ENCODE assay signal across 24 cellular contexts in the genomic region with DNA sequence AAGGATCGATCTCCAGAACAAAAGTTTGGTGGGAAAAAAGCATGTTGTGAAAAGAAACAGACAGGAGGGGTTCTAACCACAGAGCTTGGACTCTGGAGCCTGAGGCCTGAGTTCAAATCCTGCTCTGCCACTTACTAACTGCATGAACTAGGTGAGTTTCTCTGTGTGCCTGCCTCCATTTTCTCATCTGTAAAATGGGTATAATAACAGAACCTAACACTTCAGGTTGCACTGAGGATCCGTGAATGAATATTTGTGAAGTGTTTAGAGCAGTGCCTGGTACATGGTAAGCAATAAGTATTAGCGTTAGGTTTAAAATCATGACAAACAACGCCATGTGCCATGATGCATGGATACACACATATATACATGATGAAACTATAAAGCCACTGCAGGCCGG. TPM values are rescaled to one million over a fixed set of nuclear protein-coding genes. Genes with fewer than 3 reads are reported as not detected.
DNase-seq lines count a peak whose midpoint lies in the region; ATAC-seq, FAIRE-seq and TF ChIP-seq lines count a peak whose summit lies in the region.
"Had no signal": no experiment of that assay in that cellular context is flagged by ENCODE, and none has a peak within 500 bp of the region (broad histone marks: within the 10 kb centered on the region; RNA-seq: fewer than 3 reads in every experiment).

No MANE protein-coding gene starts in this region.

- 45% methylated on average over 5 of the region's 5 CpGs for WGBS in HepG2 (ENCODE audit: low lambda C conversion rate)
- WGBS in right lobe of liver (ENCODE audit: insufficient coverage, low coverage, low lambda C conversion rate, missing lambda C conversion rate), result 90% methylated on average over 5 of the region's 5 CpGs
- WGBS in K562 (ENCODE audit: insufficient coverage, low coverage, missing lambda C conversion rate), result 29% methylated on average over 5 of the region's 5 CpGs
- 90 to 100% methylated on average over 2 to 5 of the region's 5 CpGs for WGBS in endodermal cell (ENCODE audit: insufficient coverage in 1 of 2, insufficient read length in 1 of 2), 2 experiments
- WGBS in testis, 2 donors, result 96 to 97% methylated on average over 5 of the region's 5 CpGs

- H3K9me3 Mint-ChIP-seq in endodermal cell, result no peaks in the 10 kb centered on the region
- H3K9me3 Mint-ChIP-seq: CD4-positive, alpha-beta T cell; CD8-positive, alpha-beta T cell had no signal

- no peak overlapping the region for H3K27ac Mint-ChIP-seq in endodermal cell
- H3K27ac Mint-ChIP-seq: B cell; CD4-positive, alpha-beta T cell; CD8-positive, alpha-beta T cell had no signal

- CTCF ChIA-PET in HepG2 (lab: Yijun Ruan, JAX; ENCODE audit: low intra/inter-chr PET ratio, low total read pairs), result no interaction called here
- CTCF ChIA-PET in K562 (lab: Yijun Ruan, JAX; ENCODE audit: low intra/inter-chr PET ratio), result no interaction called here

- no peak overlapping the region for H3K4me3 Mint-ChIP-seq in endodermal cell
- H3K4me3 Mint-ChIP-seq: B cell; CD4-positive, alpha-beta T cell; CD8-positive, alpha-beta T cell had no signal

- TF ChIP-seq CTCF in HepG2 (CRISPR knock-in tag; IDR thresholded peaks at IDR 0.05) (no peak), right lobe of liver (IDR thresholded peaks at IDR 0.05) (no peak), K562 (IDR thresholded peaks at IDR 0.05 in 2 of 3, conservative IDR thresholded peaks at IDR 0.05 in 1 of 3; ENCODE audit: insufficient read depth in 2 of 3, low read depth in 1 of 3, low read length in 3 of 3) (no peak), endodermal cell (conservative IDR thresholded peaks at IDR 0.05) (no peak), testis (IDR thresholded peaks at IDR 0.05) (no peak)

- no peaks in the 10 kb centered on the region for H4K20me1 ChIP-seq in HepG2 (ENCODE audit: insufficient read depth, low read length)
- H4K20me1 ChIP-seq in K562 (replicated peaks; ENCODE audit: control insufficient read depth, insufficient read depth, low read length), result no peaks in the 10 kb centered on the region
- H4K20me1 ChIP-seq: BLaER1 treated with 17β-estradiol and CSF1 and Interleukin-3, amounts not matched to agents 10 nM and 100 nM had no signal

- intact Hi-C loops in HepG2 (cut with micrococcal nuclease; ENCODE audit: unreplicated experiment), result no loop called here
- intact Hi-C loops in right lobe of liver (cut with DNase I), result no loop called here
- intact Hi-C loops in K562 (cut with micrococcal nuclease), result no loop called here
- intact Hi-C loops in testis (cut with DNase I; ENCODE audit: low total_unique reads), result no loop called here

- in situ Hi-C loops in HepG2 (cut with HindIII; ENCODE audit: extremely low pct_ligation_motif_present, low pct_unique_long_range_greater_than_20kb) (no loop called here), K562 (cut with MboI) (no loop called here)

- no peak for DNase-seq in HepG2 (ENCODE audit: low spot score)
- DNase-seq in right lobe of liver, result no peak
- DNase-seq in K562 (ENCODE audit: extremely low read depth in 1 of 4, low spot score in 3 of 4), result no peak
- DNase-seq in endodermal cell, result peak; percentile 10
- DNase-seq in testis, result peak; percentile 4
- DNase-seq in NAMALWA (ENCODE audit: low spot score), result no peak
- DNase-seq in GM19239 (ENCODE audit: insufficient read length, low spot score), result no peak
- DNase-seq: AML-193; Calu3; CD4-positive, alpha-beta T cell; CD8-positive, alpha-beta T cell; DMS79 treated with DMSO at 0.1 percent for 48 hours had no signal

- no peak for TF ChIP-seq EP300 in HepG2 (IDR thresholded peaks at IDR 0.05; ENCODE audit: low read depth in 2 of 2, low read length in 2 of 2)
- no peak for TF ChIP-seq EP300 in HepG2 (CRISPR knock-in tag; IDR thresholded peaks at IDR 0.05; ENCODE audit: borderline replicate concordance)
- no peak for TF ChIP-seq EP300 in K562 (IDR thresholded peaks at IDR 0.05; ENCODE audit: low read length)

- H3K4me1 Mint-ChIP-seq in endodermal cell, result peaks cover 6% of the 10 kb centered on the region
- H3K4me1 Mint-ChIP-seq: B cell had no signal

- H3K79me2 ChIP-seq in HepG2 (ENCODE audit: insufficient read depth, low read length) (no peaks in the 10 kb centered on the region), K562 (ENCODE audit: control insufficient read depth, insufficient read depth, low read length) (no peaks in the 10 kb centered on the region)

- H3K9me3 ChIP-seq in HepG2 (ENCODE audit: low read length) (no peaks in the 10 kb centered on the region), right lobe of liver (no peaks in the 10 kb centered on the region), K562 (replicated peaks; ENCODE audit: control insufficient read depth, insufficient read depth, low read depth, low read length) (no peaks in the 10 kb centered on the region), endodermal cell (ENCODE audit: control insufficient read depth, low read length) (no peaks in the 10 kb centered on the region), testis (no peaks in the 10 kb centered on the region)
- H3K9me3 ChIP-seq: A549; BLaER1 treated with 17β-estradiol and CSF1 and Interleukin-3, amounts not matched to agents 10 nM and 100 nM; Caco-2 had no signal

- H3K27ac ChIP-seq in HepG2 (ENCODE audit: extremely low read length, insufficient read depth, low read length) (no peak overlapping the region), right lobe of liver (no peak overlapping the region), K562 (ENCODE audit: extremely low read depth, low read depth, low read length) (no peak overlapping the region), endodermal cell (ENCODE audit: low read depth, low read length) (no peak overlapping the region), testis (no peak overlapping the region)
- H3K27ac ChIP-seq: 22Rv1; A549; BLaER1 treated with 17β-estradiol and CSF1 and Interleukin-3, amounts not matched to agents 10 nM and 100 nM; C4-2B had no signal

- H3K36me3 Mint-ChIP-seq in endodermal cell (ENCODE audit: low read depth), result no peaks in the 10 kb centered on the region
- H3K36me3 Mint-ChIP-seq: CD8-positive, alpha-beta T cell had no signal

- TF ChIP-seq POLR2A in HepG2 (IDR thresholded peaks at IDR 0.05; ENCODE audit: insufficient read depth in 1 of 2, low read depth in 2 of 2, low read length in 2 of 2), result no peak
- no peak for TF ChIP-seq POLR2A in right lobe of liver (IDR thresholded peaks at IDR 0.05)
- no peak for TF ChIP-seq POLR2A in K562 (conservative IDR thresholded peaks at IDR 0.05)
- no peak for TF ChIP-seq POLR2A in testis (IDR thresholded peaks at IDR 0.05)

- no TSS peak for BruUV-seq in HepG2 (replicated peaks; lab: Mats Ljungman, UMichigan)
- no TSS peak for BruUV-seq in K562 (replicated peaks; lab: Mats Ljungman, UMichigan)

- no peak for TF ChIP-seq RAD21 in HepG2 (CRISPR knock-in tag; IDR thresholded peaks at IDR 0.05)
- TF ChIP-seq RAD21 in K562 (CRISPR knock-in tag; conservative IDR thresholded peaks at IDR 0.05 in 1 of 2, IDR thresholded peaks at IDR 0.05 in 1 of 2), result no peak

- H3K4me2 ChIP-seq in HepG2 (ENCODE audit: low read depth, low read length) (no peak overlapping the region), K562 (ENCODE audit: insufficient read depth, low read length) (no peak overlapping the region)
- H3K4me2 ChIP-seq: A549; BLaER1 treated with 17β-estradiol and CSF1 and Interleukin-3, amounts not matched to agents 10 nM and 100 nM had no signal

- no peak overlapping the region for H2AFZ ChIP-seq in HepG2 (ENCODE audit: low read length)
- no peak overlapping the region for H2AFZ ChIP-seq in K562 (ENCODE audit: low read depth, low read length)

- no peaks in the 10 kb centered on the region for H3K9me1 ChIP-seq in K562 (ENCODE audit: control insufficient read depth, insufficient read depth, low read length)

- H3K9ac ChIP-seq in HepG2 (ENCODE audit: insufficient read depth, low read depth, low read length) (no peak overlapping the region), K562 (ENCODE audit: insufficient read depth in 1 of 2, low read depth in 2 of 2, low read length in 2 of 2) (no peak overlapping the region), endodermal cell (ENCODE audit: extremely low read depth, low read length, poor library complexity, severe bottlenecking) (no peak overlapping the region)
- H3K9ac ChIP-seq: BLaER1 treated with 17β-estradiol and CSF1 and Interleukin-3, amounts not matched to agents 10 nM and 100 nM had no signal

- H3K4me1 ChIP-seq in HepG2 (ENCODE audit: insufficient read depth, low read length), result no peaks in the 10 kb centered on the region
- H3K4me1 ChIP-seq in right lobe of liver, result no peaks in the 10 kb centered on the region
- no peaks in the 10 kb centered on the region; a peak in 2 of 5 replicates for H3K4me1 ChIP-seq in K562 (replicated peaks in 1 of 2; ENCODE audit: control insufficient read depth in 2 of 2, insufficient read depth in 2 of 2, low read length in 2 of 2)
- no peaks in the 10 kb centered on the region for H3K4me1 ChIP-seq in endodermal cell (ENCODE audit: control insufficient read depth, insufficient read depth, low read length)
- no peaks in the 10 kb centered on the region for H3K4me1 ChIP-seq in testis
- H3K4me1 ChIP-seq: A549, Caco-2 had no signal

- POLR2A ChIA-PET in HepG2 (lab: Yijun Ruan, JAX), result no interaction called here
- POLR2A ChIA-PET in K562 (lab: Yijun Ruan, JAX), result interaction anchor here (0.9 kb wide), 1 partner anchor 12 kb away, joined by 3 read pairs; no protein-coding TSS in a partner anchor

- no peak for ATAC-seq in HepG2
- no peak for ATAC-seq in right lobe of liver
- ATAC-seq in K562, result no peak
- no peak for ATAC-seq in HG03025 (IDR thresholded peaks at IDR 0.05; ENCODE audit: low FRiP score, unreplicated experiment)
- ATAC-seq: A549; CD8-positive, alpha-beta T cell; GM12878 had no signal

- no peak for FAIRE-seq in HepG2 (lab: Jason Lieb, UNC)
- FAIRE-seq in K562 (lab: Jason Lieb, UNC), result no peak
- FAIRE-seq in GM19239 (lab: Jason Lieb, UNC), result no peak
- FAIRE-seq: A549, D721Med, G401.6, GM12878, GM12892, GM18507 had no signal

- H3K27me3 ChIP-seq in HepG2 (ENCODE audit: control insufficient read depth in 1 of 2, insufficient read depth in 2 of 2, low read length in 2 of 2) (peaks cover 0 to 24% of the 10 kb centered on the region in 2 experiments; a peak in 3 of 5 replicates), right lobe of liver (no peaks in the 10 kb centered on the region), K562 (ENCODE audit: control insufficient read depth in 2 of 2, insufficient read depth in 2 of 2, low read length in 2 of 2) (peaks cover 2 to 21% of the 10 kb centered on the region in 2 experiments; a peak in 2 of 5 replicates), endodermal cell (ENCODE audit: control insufficient read depth, insufficient read depth, low read length, poor library complexity, severe bottlenecking) (no peaks in the 10 kb centered on the region), testis (no peaks in the 10 kb centered on the region)
- H3K27me3 ChIP-seq: BLaER1 treated with 17β-estradiol and CSF1 and Interleukin-3, amounts not matched to agents 10 nM and 100 nM had no signal

- no peaks in the 10 kb centered on the region for H3K36me3 ChIP-seq in HepG2 (replicated peaks in 1 of 2; ENCODE audit: control insufficient read depth in 1 of 2, insufficient read depth in 2 of 2, low read length in 2 of 2)
- no peaks in the 10 kb centered on the region for H3K36me3 ChIP-seq in right lobe of liver
- H3K36me3 ChIP-seq in K562 (ENCODE audit: control insufficient read depth, insufficient read depth, low read length), result no peaks in the 10 kb centered on the region
- no peaks in the 10 kb centered on the region for H3K36me3 ChIP-seq in endodermal cell (ENCODE audit: control insufficient read depth, insufficient read depth, low read length)
- H3K36me3 ChIP-seq in testis (ENCODE audit: low read depth, missing control alignments), result no peaks in the 10 kb centered on the region
- H3K36me3 ChIP-seq: BLaER1 treated with 17β-estradiol and CSF1 and Interleukin-3, amounts not matched to agents 10 nM and 100 nM had no signal

- H3K4me3 ChIP-seq in HepG2 (replicated peaks in 1 of 3; ENCODE audit: insufficient read depth in 1 of 3, low read depth in 2 of 3, low read length in 3 of 3) (no peak overlapping the region), right lobe of liver (no peak overlapping the region), K562 (no peak overlapping the region), endodermal cell (ENCODE audit: low read length) (no peak overlapping the region), testis (no peak overlapping the region)
- H3K4me3 ChIP-seq: A549; BLaER1 treated with 17β-estradiol and CSF1 and Interleukin-3, amounts not matched to agents 10 nM and 100 nM; GM12878 had no signal

- no peaks in the 10 kb centered on the region for H3K27me3 Mint-ChIP-seq in endodermal cell (ENCODE audit: insufficient read depth)
- H3K27me3 Mint-ChIP-seq: B cell; CD4-positive, alpha-beta T cell had no signal

RNA-seq across cellular contexts. Expression of a gene that starts 36.6 kb away (rescaled TPM):
- total RNA-seq in HepG2 (2016; rRNA removed; fragmentation: Illumina TruSeq; extraction: Trizol) (not detected in 2 replicates), right lobe of liver (not detected), K562 (2014; rRNA removed) (not detected in 2 replicates), K562 (2014; rRNA removed; fragmentation: Illumina TruSeq; extraction: Trizol) (not detected in 2 replicates), K562 (2015; rRNA removed; fragmentation: Illumina TruSeq; extraction: Trizol) (not detected in 2 replicates), K562 (2021) (not detected in 2 replicates), endodermal cell (under 1 TPM; 0.29 to 0.51 TPM), testis (10 to 100 TPM in 1 of 2 donors, 1 to 10 TPM in 1; 8.7 to 19.1 TPM)
- total RNA-seq in HepG2 (2016; cell fraction: cytosol; rRNA removed; fragmentation: Illumina TruSeq; extraction: Trizol; ENCODE audit: low read depth), result not detected in 2 replicates
- not detected in 2 replicates for total RNA-seq in HepG2 (2016; cell fraction: insoluble cytoplasmic fraction; rRNA removed; fragmentation: Illumina TruSeq; extraction: Trizol)
- not detected in 2 replicates for total RNA-seq in HepG2 (2016; cell fraction: membrane; rRNA removed; fragmentation: Illumina TruSeq; extraction: Trizol)
- total RNA-seq in HepG2 (2016; cell fraction: nucleus; rRNA removed; fragmentation: Illumina TruSeq; extraction: Trizol), result not detected in 2 replicates
- polyA plus RNA-seq in HepG2 (2011; rRNA removed) (0.05 TPM in 1 of 2 replicates, not detected in the other), K562 (2011; rRNA removed) (not detected in 2 replicates), K562 (2014; fragmentation: Illumina TruSeq; extraction: Trizol) (not detected in 2 replicates), K562 (2014; fragmentation: Nextera tagmentation; extraction: Ambion mirVana) (under 1 TPM in 1 of 2 experiments, not detected in 1; 0.06 TPM), K562 (2014; rRNA removed) (0.07 TPM in 1 of 2 replicates, not detected in the other), testis (ENCODE audit: insufficient read depth, low read depth, low replicate concordance) (32.7 TPM)
- polyA plus RNA-seq in HepG2 (2011; cell fraction: cytosol; rRNA removed), result not detected in 2 replicates
- 0.14 TPM in 1 of 2 replicates, not detected in the other for polyA plus RNA-seq in HepG2 (2011; cell fraction: nucleus; rRNA removed)
- polyA plus RNA-seq in HepG2 (2012), result not detected in 2 replicates
- not detected in 2 replicates for polyA plus RNA-seq in HepG2 (2016; cell fraction: cytosol; fragmentation: Illumina TruSeq; extraction: Trizol; ENCODE audit: low read depth)
- not detected in 2 replicates for polyA plus RNA-seq in HepG2 (2016; cell fraction: insoluble cytoplasmic fraction; fragmentation: Illumina TruSeq; extraction: Trizol; ENCODE audit: low read depth)
- polyA plus RNA-seq in HepG2 (2016; cell fraction: membrane; fragmentation: Illumina TruSeq; extraction: Trizol; ENCODE audit: low read depth), result not detected in 2 replicates
- polyA plus RNA-seq in HepG2 (2016; cell fraction: nucleus; fragmentation: Illumina TruSeq; extraction: Trizol; ENCODE audit: insufficient read depth, low read depth), result not detected in 2 replicates
- polyA minus RNA-seq in HepG2 (2011; rRNA and poly(A)+ RNA removed; ENCODE audit: low replicate concordance), result not detected in 2 replicates
- polyA minus RNA-seq in HepG2 (2011; cell fraction: cytosol; rRNA and poly(A)+ RNA removed), result not detected in 2 replicates
- not detected in 2 replicates for polyA minus RNA-seq in HepG2 (2011; cell fraction: nucleus; rRNA and poly(A)+ RNA removed)
- not detected in 2 replicates for total RNA-seq in K562 (2011; cell fraction: chromatin; rRNA removed; ENCODE audit: low replicate concordance)
- total RNA-seq in K562 (2011; cell fraction: nucleolus; rRNA removed), result not detected in 2 replicates
- total RNA-seq in K562 (2011; cell fraction: nucleoplasm; rRNA removed), result not detected in 2 replicates
- polyA plus RNA-seq in K562 (2011; cell fraction: cytosol; rRNA removed), result not detected in 2 replicates
- not detected in 2 replicates for polyA plus RNA-seq in K562 (2011; cell fraction: nucleus; rRNA removed)
- polyA plus RNA-seq in K562 (2012), result not detected in 2 replicates
- polyA minus RNA-seq in K562 (2011; rRNA and poly(A)+ RNA removed), result not detected in 2 replicates
- not detected in 2 replicates for polyA minus RNA-seq in K562 (2011; cell fraction: cytosol; rRNA and poly(A)+ RNA removed)
- polyA minus RNA-seq in K562 (2011; cell fraction: nucleus; rRNA and poly(A)+ RNA removed), result not detected in 2 replicates
- polyA plus RNA-seq in endodermal cell (2013, experiment 1 of 2), result 1.00 TPM
- polyA plus RNA-seq in endodermal cell (2013, experiment 2 of 2), result 1.2 TPM
- total RNA-seq: Caco-2; Calu3; CD4-positive, alpha-beta T cell; CD8-positive, alpha-beta T cell had no signal

RNA-seq across cellular contexts. Expression of a gene that starts 36.7 kb away (rescaled TPM):
- total RNA-seq in HepG2 (2016; rRNA removed; fragmentation: Illumina TruSeq; extraction: Trizol) (0.18 and 0.93 TPM in 2 replicates), right lobe of liver (1 to 10 TPM in 1 of 6 experiments, under 1 TPM in 2, not detected in 3; 0.22 to 1.1 (median 0.42) TPM), K562 (2014; rRNA removed) (not detected in 2 replicates), K562 (2014; rRNA removed; fragmentation: Illumina TruSeq; extraction: Trizol) (not detected in 2 replicates), K562 (2015; rRNA removed; fragmentation: Illumina TruSeq; extraction: Trizol) (not detected in 2 replicates), K562 (2021) (not detected in 2 replicates), endodermal cell (1 to 10 TPM; 3.8 to 7.2 TPM), testis (100 to 1,000 TPM; 175 to 274 TPM)
- total RNA-seq in HepG2 (2016; cell fraction: cytosol; rRNA removed; fragmentation: Illumina TruSeq; extraction: Trizol; ENCODE audit: low read depth), result 1.1 TPM in 2 replicates
- total RNA-seq in HepG2 (2016; cell fraction: insoluble cytoplasmic fraction; rRNA removed; fragmentation: Illumina TruSeq; extraction: Trizol), result 0.37 and 0.69 TPM in 2 replicates
- total RNA-seq in HepG2 (2016; cell fraction: membrane; rRNA removed; fragmentation: Illumina TruSeq; extraction: Trizol), result 0.93 and 1.2 TPM in 2 replicates
- 0.43 and 1.6 TPM in 2 replicates for total RNA-seq in HepG2 (2016; cell fraction: nucleus; rRNA removed; fragmentation: Illumina TruSeq; extraction: Trizol)
- polyA plus RNA-seq in HepG2 (2011; rRNA removed) (0.17 and 0.46 TPM in 2 replicates), K562 (2011; rRNA removed) (not detected in 2 replicates), K562 (2014; fragmentation: Illumina TruSeq; extraction: Trizol) (not detected in 2 replicates), K562 (2014; fragmentation: Nextera tagmentation; extraction: Ambion mirVana) (not detected), K562 (2014; rRNA removed) (0.34 and 0.66 TPM in 2 replicates), testis (ENCODE audit: insufficient read depth, low read depth, low replicate concordance) (182 TPM)
- polyA plus RNA-seq in HepG2 (2011; cell fraction: cytosol; rRNA removed), result 0.60 and 0.79 TPM in 2 replicates
- 0.95 and 1.2 TPM in 2 replicates for polyA plus RNA-seq in HepG2 (2011; cell fraction: nucleus; rRNA removed)
- 0.50 and 0.83 TPM in 2 replicates for polyA plus RNA-seq in HepG2 (2012)
- polyA plus RNA-seq in HepG2 (2016; cell fraction: cytosol; fragmentation: Illumina TruSeq; extraction: Trizol; ENCODE audit: low read depth), result 0.60 and 1.1 TPM in 2 replicates
- polyA plus RNA-seq in HepG2 (2016; cell fraction: insoluble cytoplasmic fraction; fragmentation: Illumina TruSeq; extraction: Trizol; ENCODE audit: low read depth), result 0.47 and 1.2 TPM in 2 replicates
- polyA plus RNA-seq in HepG2 (2016; cell fraction: membrane; fragmentation: Illumina TruSeq; extraction: Trizol; ENCODE audit: low read depth), result 0.72 and 1.1 TPM in 2 replicates
- 0.88 and 1.7 TPM in 2 replicates for polyA plus RNA-seq in HepG2 (2016; cell fraction: nucleus; fragmentation: Illumina TruSeq; extraction: Trizol; ENCODE audit: insufficient read depth, low read depth)
- 0.56 TPM in 1 of 2 replicates, not detected in the other for polyA minus RNA-seq in HepG2 (2011; rRNA and poly(A)+ RNA removed; ENCODE audit: low replicate concordance)
- not detected in 2 replicates for polyA minus RNA-seq in HepG2 (2011; cell fraction: cytosol; rRNA and poly(A)+ RNA removed)
- 0.87 TPM in 1 of 2 replicates, not detected in the other for polyA minus RNA-seq in HepG2 (2011; cell fraction: nucleus; rRNA and poly(A)+ RNA removed)
- total RNA-seq in K562 (2011; cell fraction: chromatin; rRNA removed; ENCODE audit: low replicate concordance), result 0.53 TPM in 1 of 2 replicates, not detected in the other
- 0.33 and 0.39 TPM in 2 replicates for total RNA-seq in K562 (2011; cell fraction: nucleolus; rRNA removed)
- 0.29 and 0.84 TPM in 2 replicates for total RNA-seq in K562 (2011; cell fraction: nucleoplasm; rRNA removed)
- polyA plus RNA-seq in K562 (2011; cell fraction: cytosol; rRNA removed), result 0.09 and 0.16 TPM in 2 replicates
- polyA plus RNA-seq in K562 (2011; cell fraction: nucleus; rRNA removed), result 0.15 and 0.28 TPM in 2 replicates
- 0.22 TPM in 1 of 2 replicates, not detected in the other for polyA plus RNA-seq in K562 (2012)
- polyA minus RNA-seq in K562 (2011; rRNA and poly(A)+ RNA removed), result not detected in 2 replicates
- not detected in 2 replicates for polyA minus RNA-seq in K562 (2011; cell fraction: cytosol; rRNA and poly(A)+ RNA removed)
- not detected in 2 replicates for polyA minus RNA-seq in K562 (2011; cell fraction: nucleus; rRNA and poly(A)+ RNA removed)
- 7.3 TPM for polyA plus RNA-seq in endodermal cell (2013, experiment 1 of 2)
- 7.6 TPM for polyA plus RNA-seq in endodermal cell (2013, experiment 2 of 2)
- total RNA-seq: Calu3; CD4-positive, alpha-beta T cell; CD8-positive, alpha-beta T cell had no signal

RNA-seq across cellular contexts. Expression of a gene that starts 44.8 kb away (rescaled TPM):
- 16.6 and 22.1 TPM in 2 replicates for total RNA-seq in HepG2 (2016; rRNA removed; fragmentation: Illumina TruSeq; extraction: Trizol)
- total RNA-seq in HepG2 (2016; cell fraction: cytosol; rRNA removed; fragmentation: Illumina TruSeq; extraction: Trizol; ENCODE audit: low read depth), result 5.1 and 5.7 TPM in 2 replicates
- 16.1 and 23.7 TPM in 2 replicates for total RNA-seq in HepG2 (2016; cell fraction: insoluble cytoplasmic fraction; rRNA removed; fragmentation: Illumina TruSeq; extraction: Trizol)
- total RNA-seq in HepG2 (2016; cell fraction: membrane; rRNA removed; fragmentation: Illumina TruSeq; extraction: Trizol), result 12.0 and 13.1 TPM in 2 replicates
- 8.3 and 9.7 TPM in 2 replicates for total RNA-seq in HepG2 (2016; cell fraction: nucleus; rRNA removed; fragmentation: Illumina TruSeq; extraction: Trizol)
- 18.0 and 20.2 TPM in 2 replicates for polyA plus RNA-seq in HepG2 (2011; rRNA removed)
- 19.4 and 20.2 TPM in 2 replicates for polyA plus RNA-seq in HepG2 (2011; cell fraction: cytosol; rRNA removed)
- polyA plus RNA-seq in HepG2 (2011; cell fraction: nucleus; rRNA removed), result 11.2 and 13.9 TPM in 2 replicates
- 15.0 and 15.5 TPM in 2 replicates for polyA plus RNA-seq in HepG2 (2012)
- polyA plus RNA-seq in HepG2 (2016; cell fraction: cytosol; fragmentation: Illumina TruSeq; extraction: Trizol; ENCODE audit: low read depth), result 6.4 and 6.6 TPM in 2 replicates
- 34.8 and 36.2 TPM in 2 replicates for polyA plus RNA-seq in HepG2 (2016; cell fraction: insoluble cytoplasmic fraction; fragmentation: Illumina TruSeq; extraction: Trizol; ENCODE audit: low read depth)
- polyA plus RNA-seq in HepG2 (2016; cell fraction: membrane; fragmentation: Illumina TruSeq; extraction: Trizol; ENCODE audit: low read depth), result 11.1 and 11.7 TPM in 2 replicates
- 20.9 and 21.7 TPM in 2 replicates for polyA plus RNA-seq in HepG2 (2016; cell fraction: nucleus; fragmentation: Illumina TruSeq; extraction: Trizol; ENCODE audit: insufficient read depth, low read depth)
- 3.7 and 8.1 TPM in 2 replicates for polyA minus RNA-seq in HepG2 (2011; rRNA and poly(A)+ RNA removed; ENCODE audit: low replicate concordance)
- polyA minus RNA-seq in HepG2 (2011; cell fraction: cytosol; rRNA and poly(A)+ RNA removed), result 3.5 and 4.6 TPM in 2 replicates
- polyA minus RNA-seq in HepG2 (2011; cell fraction: nucleus; rRNA and poly(A)+ RNA removed), result 5.8 and 6.6 TPM in 2 replicates
- 1 to 10 TPM; 4.5 to 6.6 (median 4.9) TPM for total RNA-seq in right lobe of liver
- 7.2 and 10.9 TPM in 2 replicates for total RNA-seq in K562 (2011; cell fraction: chromatin; rRNA removed; ENCODE audit: low replicate concordance)
- 8.9 and 9.8 TPM in 2 replicates for total RNA-seq in K562 (2011; cell fraction: nucleolus; rRNA removed)
- 10.8 and 12.4 TPM in 2 replicates for total RNA-seq in K562 (2011; cell fraction: nucleoplasm; rRNA removed)
- total RNA-seq in K562 (2014; rRNA removed), result 19.9 and 22.2 TPM in 2 replicates
- 11.6 and 12.6 TPM in 2 replicates for total RNA-seq in K562 (2014; rRNA removed; fragmentation: Illumina TruSeq; extraction: Trizol)
- 13.4 and 14.1 TPM in 2 replicates for total RNA-seq in K562 (2015; rRNA removed; fragmentation: Illumina TruSeq; extraction: Trizol)
- total RNA-seq in K562 (2021), result 25.2 and 26.1 TPM in 2 replicates
- 24.8 and 27.8 TPM in 2 replicates for polyA plus RNA-seq in K562 (2011; rRNA removed)
- 23.2 and 23.9 TPM in 2 replicates for polyA plus RNA-seq in K562 (2011; cell fraction: cytosol; rRNA removed)
- 13.6 and 15.4 TPM in 2 replicates for polyA plus RNA-seq in K562 (2011; cell fraction: nucleus; rRNA removed)
- 20.8 and 24.1 TPM in 2 replicates for polyA plus RNA-seq in K562 (2012)
- 23.4 and 24.6 TPM in 2 replicates for polyA plus RNA-seq in K562 (2014; fragmentation: Illumina TruSeq; extraction: Trizol)
- polyA plus RNA-seq in K562 (2014; fragmentation: Nextera tagmentation; extraction: Ambion mirVana), result 10 to 100 TPM; 38.5 to 58.6 TPM
- polyA plus RNA-seq in K562 (2014; rRNA removed), result 31.6 and 32.2 TPM in 2 replicates
- polyA minus RNA-seq in K562 (2011; rRNA and poly(A)+ RNA removed), result 6.9 and 8.1 TPM in 2 replicates
- polyA minus RNA-seq in K562 (2011; cell fraction: cytosol; rRNA and poly(A)+ RNA removed), result 6.5 TPM in 2 replicates
- 4.8 and 5.6 TPM in 2 replicates for polyA minus RNA-seq in K562 (2011; cell fraction: nucleus; rRNA and poly(A)+ RNA removed)
- 10 to 100 TPM; 20.4 to 24.4 TPM for total RNA-seq in endodermal cell
- polyA plus RNA-seq in endodermal cell (2013, experiment 1 of 2), result 19.2 TPM
- 18.4 TPM for polyA plus RNA-seq in endodermal cell (2013, experiment 2 of 2)
- 10 to 100 TPM; 27.0 to 37.5 TPM for total RNA-seq in testis
- polyA plus RNA-seq in testis (ENCODE audit: insufficient read depth, low read depth, low replicate concordance), result 70.1 TPM

Comparison
In these comparisons a context has a peak if more than half of its experiments do, and no peak if none do; other contexts are left out.
1. DNase-seq: peak in endodermal cell (single experiment) and testis (single experiment); none in HepG2 (single experiment), right lobe of liver (0 of 3), K562 (0 of 4), NAMALWA (single experiment) and GM19239 (single experiment).
2. RNA of a gene that starts 36.6 kb away (total RNA-seq): 8.7 to 19.1 TPM in testis; 0.29 to 0.51 TPM in endodermal cell, not detected in HepG2, not detected in right lobe of liver and not detected in K562; every median in the first group is over 4 times any median in the second.
3. RNA of a gene that starts 36.7 kb away (total RNA-seq): 175 to 274 TPM in testis; 3.8 to 7.2 TPM in endodermal cell, 0.18 to 1.6 TPM in HepG2, 0.22 to 1.1 TPM in right lobe of liver and 0.29 to 0.84 TPM in K562; every median in the first group is over 10 times any median in the second.